Comparison of ENCODE assay signal across 1 cellular context in genomic region chr17:82503728-82504308, GRCh38.
TF ChIP-seq lines count a peak whose summit lies in the region.

No MANE protein-coding gene starts in this region.

TF ChIP-seq in HepG2, 621 proteins besides CTCF, POLR2A, EP300 and RAD21 (continued from another document and continues in another):
- TF ChIP-seq ZNF562 (CRISPR knock-in tag; IDR thresholded peaks at IDR 0.05; ENCODE audit: borderline replicate concordance) (no peak), ZNF567 (CRISPR knock-in tag; IDR thresholded peaks at IDR 0.05; ENCODE audit: borderline replicate concordance) (no peak), SNAPC2 (CRISPR knock-in tag; IDR thresholded peaks at IDR 0.05) (peak; percentile 77; the same call in 1 of the 2 replicates), ARNTL (CRISPR knock-in tag; IDR thresholded peaks at IDR 0.05) (peak; percentile 90), ZSCAN12 (CRISPR knock-in tag; IDR thresholded peaks at IDR 0.05) (no peak), SAP130 (CRISPR knock-in tag; IDR thresholded peaks at IDR 0.05; ENCODE audit: low read depth) (peak; percentile 83), HOXA7 (CRISPR knock-in tag; IDR thresholded peaks at IDR 0.05) (no peak), ZKSCAN5 (CRISPR knock-in tag; IDR thresholded peaks at IDR 0.05) (no peak), KDM2A (CRISPR knock-in tag; IDR thresholded peaks at IDR 0.05; ENCODE audit: borderline replicate concordance, low read depth) (peak; percentile 72; the same call in 1 of the 2 replicates), FOXO1 (CRISPR knock-in tag; IDR thresholded peaks at IDR 0.05) (peak; percentile 24; the same call in 1 of the 2 replicates), ZNF513 (CRISPR knock-in tag; conservative IDR thresholded peaks at IDR 0.05) (no peak), ZKSCAN8 (CRISPR knock-in tag; IDR thresholded peaks at IDR 0.05; ENCODE audit: borderline replicate concordance) (no peak), NFIC (IDR thresholded peaks at IDR 0.05; ENCODE audit: low read length) (no peak), ZZZ3 (CRISPR knock-in tag; IDR thresholded peaks at IDR 0.05; ENCODE audit: borderline replicate concordance) (0 out of 2 replicates have a peak, but pooled peaks have one; percentile 55), ZNF776 (CRISPR knock-in tag; IDR thresholded peaks at IDR 0.05) (peak; percentile 89; the same call in 1 of the 2 replicates), AKNA (CRISPR knock-in tag; IDR thresholded peaks at IDR 0.05; ENCODE audit: borderline replicate concordance) (peak; percentile 80; the same call in 1 of the 2 replicates), RFX5 (IDR thresholded peaks at IDR 0.05; ENCODE audit: low read depth, low read length) (no peak), ZNF430 (CRISPR knock-in tag; IDR thresholded peaks at IDR 0.05) (peak; percentile 70; the same call in 1 of the 2 replicates), ZFP1 (CRISPR knock-in tag; IDR thresholded peaks at IDR 0.05) (no peak), SMC3 (IDR thresholded peaks at IDR 0.05; ENCODE audit: low read length) (no peak), ZNF549 (CRISPR knock-in tag; IDR thresholded peaks at IDR 0.05) (no peak), ZHX1 (CRISPR knock-in tag; IDR thresholded peaks at IDR 0.05; ENCODE audit: low read depth) (peak; percentile 48; the same call in 1 of the 2 replicates), NR2F6 (IDR thresholded peaks at IDR 0.05) (no peak), NR2F6 (CRISPR knock-in tag; IDR thresholded peaks at IDR 0.05) (peak; percentile 37; the same call in 1 of the 2 replicates), HOXD1 (CRISPR knock-in tag; IDR thresholded peaks at IDR 0.05) (peak; percentile 80; the same call in 1 of the 2 replicates), ZNF264 (CRISPR knock-in tag; IDR thresholded peaks at IDR 0.05) (peak; percentile 73; the same call in 1 of the 2 replicates), MXI1 (IDR thresholded peaks at IDR 0.05; ENCODE audit: borderline replicate concordance, low read depth, low read length) (peak; percentile 53; the same call in 1 of the 3 replicates), CC2D1A (CRISPR knock-in tag; IDR thresholded peaks at IDR 0.05) (no peak), HMG20A (CRISPR knock-in tag; IDR thresholded peaks at IDR 0.05; ENCODE audit: borderline replicate concordance) (no peak), YEATS2 (CRISPR knock-in tag; IDR thresholded peaks at IDR 0.05; ENCODE audit: borderline replicate concordance) (peak; percentile 60; the same call in 1 of the 2 replicates), ZNF292 (CRISPR knock-in tag; IDR thresholded peaks at IDR 0.05; ENCODE audit: borderline replicate concordance, low read depth) (peak; percentile 83), ZBTB39 (CRISPR knock-in tag; IDR thresholded peaks at IDR 0.05) (0 out of 2 replicates have a peak, but pooled peaks have one; percentile 28), SMAD1 (CRISPR knock-in tag; IDR thresholded peaks at IDR 0.05; ENCODE audit: borderline replicate concordance, low read depth) (no peak; the same call in 1 of the 2 replicates), ZNF598 (CRISPR knock-in tag; IDR thresholded peaks at IDR 0.05; ENCODE audit: borderline replicate concordance) (peak; percentile 80; the same call in 1 of the 2 replicates), TBX2 (CRISPR knock-in tag; IDR thresholded peaks at IDR 0.05; ENCODE audit: borderline replicate concordance) (peak; percentile 73; the same call in 1 of the 2 replicates), BRCA1 (CRISPR knock-in tag; IDR thresholded peaks at IDR 0.05) (no peak), MEIS1 (CRISPR knock-in tag; IDR thresholded peaks at IDR 0.05; ENCODE audit: borderline replicate concordance) (peak; percentile 60; the same call in 1 of the 2 replicates), DR1 (CRISPR knock-in tag; IDR thresholded peaks at IDR 0.05) (no peak; the same call in 1 of the 2 replicates), HDAC2 (CRISPR knock-in tag; IDR thresholded peaks at IDR 0.05) (peak; percentile 60; the same call in 1 of the 2 replicates), STAG1 (CRISPR knock-in tag; IDR thresholded peaks at IDR 0.05) (peak; percentile 54)
- TF ChIP-seq, protein P1, sequence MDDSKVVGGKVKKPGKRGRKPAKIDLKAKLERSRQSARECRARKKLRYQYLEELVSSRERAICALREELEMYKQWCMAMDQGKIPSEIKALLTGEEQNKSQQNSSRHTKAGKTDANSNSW (CRISPR knock-in tag; IDR thresholded peaks at IDR 0.05; ENCODE audit: borderline replicate concordance): peak; percentile 65; the same call in 1 of the 2 replicates
- TF ChIP-seq, protein P2, sequence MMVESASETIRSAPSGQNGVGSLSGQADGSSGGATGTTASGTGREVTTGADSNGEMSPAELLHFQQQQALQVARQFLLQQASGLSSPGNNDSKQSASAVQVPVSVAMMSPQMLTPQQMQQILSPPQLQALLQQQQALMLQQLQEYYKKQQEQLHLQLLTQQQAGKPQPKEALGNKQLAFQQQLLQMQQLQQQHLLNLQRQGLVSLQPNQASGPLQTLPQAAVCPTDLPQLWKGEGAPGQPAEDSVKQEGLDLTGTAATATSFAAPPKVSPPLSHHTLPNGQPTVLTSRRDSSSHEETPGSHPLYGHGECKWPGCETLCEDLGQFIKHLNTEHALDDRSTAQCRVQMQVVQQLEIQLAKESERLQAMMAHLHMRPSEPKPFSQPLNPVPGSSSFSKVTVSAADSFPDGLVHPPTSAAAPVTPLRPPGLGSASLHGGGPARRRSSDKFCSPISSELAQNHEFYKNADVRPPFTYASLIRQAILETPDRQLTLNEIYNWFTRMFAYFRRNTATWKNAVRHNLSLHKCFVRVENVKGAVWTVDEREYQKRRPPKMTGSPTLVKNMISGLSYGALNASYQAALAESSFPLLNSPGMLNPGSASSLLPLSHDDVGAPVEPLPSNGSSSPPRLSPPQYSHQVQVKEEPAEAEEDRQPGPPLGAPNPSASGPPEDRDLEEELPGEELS (CRISPR knock-in tag; IDR thresholded peaks at IDR 0.05): peak; percentile 53; the same call in 1 of the 2 replicates
- TF ChIP-seq, protein P3, sequence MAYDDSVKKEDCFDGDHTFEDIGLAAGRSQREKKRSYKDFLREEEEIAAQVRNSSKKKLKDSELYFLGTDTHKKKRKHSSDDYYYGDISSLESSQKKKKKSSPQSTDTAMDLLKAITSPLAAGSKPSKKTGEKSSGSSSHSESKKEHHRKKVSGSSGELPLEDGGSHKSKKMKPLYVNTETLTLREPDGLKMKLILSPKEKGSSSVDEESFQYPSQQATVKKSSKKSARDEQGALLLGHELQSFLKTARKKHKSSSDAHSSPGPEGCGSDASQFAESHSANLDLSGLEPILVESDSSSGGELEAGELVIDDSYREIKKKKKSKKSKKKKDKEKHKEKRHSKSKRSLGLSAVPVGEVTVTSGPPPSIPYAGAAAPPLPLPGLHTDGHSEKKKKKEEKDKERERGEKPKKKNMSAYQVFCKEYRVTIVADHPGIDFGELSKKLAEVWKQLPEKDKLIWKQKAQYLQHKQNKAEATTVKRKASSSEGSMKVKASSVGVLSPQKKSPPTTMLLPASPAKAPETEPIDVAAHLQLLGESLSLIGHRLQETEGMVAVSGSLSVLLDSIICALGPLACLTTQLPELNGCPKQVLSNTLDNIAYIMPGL (CRISPR knock-in tag; IDR thresholded peaks at IDR 0.05; ENCODE audit: borderline replicate concordance in 1 of 2, low read depth in 1 of 2): peak; percentile 14 to 63; a peak in 1 of 4 replicates
- TF ChIP-seq, protein P4, sequence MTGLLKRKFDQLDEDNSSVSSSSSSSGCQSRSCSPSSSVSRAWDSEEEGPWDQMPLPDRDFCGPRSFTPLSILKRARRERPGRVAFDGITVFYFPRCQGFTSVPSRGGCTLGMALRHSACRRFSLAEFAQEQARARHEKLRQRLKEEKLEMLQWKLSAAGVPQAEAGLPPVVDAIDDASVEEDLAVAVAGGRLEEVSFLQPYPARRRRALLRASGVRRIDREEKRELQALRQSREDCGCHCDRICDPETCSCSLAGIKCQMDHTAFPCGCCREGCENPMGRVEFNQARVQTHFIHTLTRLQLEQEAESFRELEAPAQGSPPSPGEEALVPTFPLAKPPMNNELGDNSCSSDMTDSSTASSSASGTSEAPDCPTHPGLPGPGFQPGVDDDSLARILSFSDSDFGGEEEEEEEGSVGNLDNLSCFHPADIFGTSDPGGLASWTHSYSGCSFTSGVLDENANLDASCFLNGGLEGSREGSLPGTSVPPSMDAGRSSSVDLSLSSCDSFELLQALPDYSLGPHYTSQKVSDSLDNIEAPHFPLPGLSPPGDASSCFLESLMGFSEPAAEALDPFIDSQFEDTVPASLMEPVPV (CRISPR knock-in tag; IDR thresholded peaks at IDR 0.05): peak; percentile 82; the same call in 1 of the 2 replicates
